In genomic region chr4:56026596-56026995, GRCh38 we compare ENCODE assay signal across 18 cellular contexts.
DNase-seq lines count a peak whose midpoint lies in the region; TF ChIP-seq lines count a peak whose summit lies in the region.
"Had no signal": no experiment of that assay in that cellular context is flagged by ENCODE, and none has a peak within 500 bp of the region (broad histone marks: within the 10 kb centered on the region; RNA-seq: fewer than 3 reads in every experiment).

No MANE protein-coding gene starts in this region.

- H3K4me3 ChIP-seq in kidney epithelial cell (ENCODE audit: low read depth, low read length) = no peak overlapping the region
- H3K4me3 ChIP-seq: PC-9, uterus had no signal

- H3K36me3 ChIP-seq in kidney epithelial cell (ENCODE audit: control insufficient read depth, insufficient read depth, low read length) = no peaks in the 10 kb centered on the region
- H3K36me3 ChIP-seq: uterus had no signal

- no peak overlapping the region for H3K27ac Mint-ChIP-seq in endothelial cell (ENCODE audit: unreplicated experiment)
- no peak overlapping the region for H3K27ac Mint-ChIP-seq in activated naive CD8-positive, alpha-beta T cell treated with anti-CD3 and anti-CD28 coated beads for 36 hours
- H3K27ac Mint-ChIP-seq: CD8-positive, alpha-beta memory T cell had no signal

- H3K4me1 Mint-ChIP-seq in endothelial cell (ENCODE audit: unreplicated experiment) = no peaks in the 10 kb centered on the region
- H3K4me1 Mint-ChIP-seq in activated naive CD8-positive, alpha-beta T cell treated with anti-CD3 and anti-CD28 coated beads for 36 hours = no peaks in the 10 kb centered on the region

- peak; percentile 2 for DNase-seq in Daoy (ENCODE audit: low read depth)
- DNase-seq in LHCN-M2 (ENCODE audit: low read depth) = peak; percentile 19
- peak; percentile 54 for DNase-seq in astrocyte of the hippocampus (ENCODE audit: low read depth, low spot score)
- peak; percentile 54 for DNase-seq in kidney epithelial cell (ENCODE audit: low read depth)
- no peak for DNase-seq in hippocampal formation (lab: John Stamatoyannopoulos, UW)
- DNase-seq in endothelial cell (ENCODE audit: low spot score) = no peak
- DNase-seq in activated naive CD8-positive, alpha-beta T cell treated with anti-CD3 and anti-CD28 coated beads for 36 hours = no peak
- DNase-seq in cortex of kidney (lab: John Stamatoyannopoulos, UW) = no peak
- DNase-seq: activated naive CD4-positive, alpha-beta T cell treated with Interleukin-2 at 50 U/mL for 16 hours; activated T-cell treated with anti-CD3 and anti-CD28 coated beads for 4 hours; CD8-positive, alpha-beta memory T cell; Karpas-422; NCI-H1105 treated with DMSO at 0.1 percent for 48 hours; NCI-H2107; NCI-H524 treated with DMSO at 0.1 percent for 48 hours; PC-9; stimulated activated CD4-positive, alpha-beta T cell treated with anti-CD3 and anti-CD28 coated beads, Interleukin-2, amount 100 ng/mL, for 48 hours; uterus had no signal

- H3K4me3 Mint-ChIP-seq in endothelial cell (ENCODE audit: unreplicated experiment) = no peak overlapping the region
- H3K4me3 Mint-ChIP-seq in activated naive CD8-positive, alpha-beta T cell treated with anti-CD3 and anti-CD28 coated beads for 36 hours = no peak overlapping the region
- H3K4me3 Mint-ChIP-seq: CD8-positive, alpha-beta memory T cell had no signal

- peaks cover 40% of the 10 kb centered on the region for H3K36me3 Mint-ChIP-seq in endothelial cell (ENCODE audit: low read depth, unreplicated experiment)
- peaks cover 47% of the 10 kb centered on the region for H3K36me3 Mint-ChIP-seq in activated naive CD8-positive, alpha-beta T cell treated with anti-CD3 and anti-CD28 coated beads for 36 hours

- no peaks in the 10 kb centered on the region for H3K9me3 Mint-ChIP-seq in endothelial cell (ENCODE audit: unreplicated experiment)
- peaks cover 2% of the 10 kb centered on the region for H3K9me3 Mint-ChIP-seq in activated naive CD8-positive, alpha-beta T cell treated with anti-CD3 and anti-CD28 coated beads for 36 hours

- no peaks in the 10 kb centered on the region for H3K27me3 ChIP-seq in kidney epithelial cell (ENCODE audit: control insufficient read depth, insufficient read depth, low read length)
- H3K27me3 ChIP-seq: uterus had no signal

- no peaks in the 10 kb centered on the region for H3K27me3 Mint-ChIP-seq in endothelial cell (ENCODE audit: unreplicated experiment)
- no peaks in the 10 kb centered on the region for H3K27me3 Mint-ChIP-seq in activated naive CD8-positive, alpha-beta T cell treated with anti-CD3 and anti-CD28 coated beads for 36 hours
- H3K27me3 Mint-ChIP-seq: CD8-positive, alpha-beta memory T cell had no signal

- TF ChIP-seq CTCF in kidney epithelial cell (IDR thresholded peaks at IDR 0.05; ENCODE audit: insufficient read depth, low read length, poor library complexity, severe bottlenecking) = no peak
- no peak for TF ChIP-seq CTCF in endothelial cell (IDR thresholded peaks at IDR 0.05; ENCODE audit: unreplicated experiment)

Comparison
In these comparisons a context has a peak if more than half of its experiments do, and no peak if none do; other contexts are left out.
1. DNase-seq: peak in Daoy (single experiment), LHCN-M2 (single experiment), astrocyte of the hippocampus (single experiment) and kidney epithelial cell (single experiment); none in hippocampal formation (0 of 2), endothelial cell (single experiment), activated naive CD8-positive, alpha-beta T cell treated with anti-CD3 and anti-CD28 coated beads for 36 hours (single experiment) and cortex of kidney (single experiment).